In the genomic region with DNA sequence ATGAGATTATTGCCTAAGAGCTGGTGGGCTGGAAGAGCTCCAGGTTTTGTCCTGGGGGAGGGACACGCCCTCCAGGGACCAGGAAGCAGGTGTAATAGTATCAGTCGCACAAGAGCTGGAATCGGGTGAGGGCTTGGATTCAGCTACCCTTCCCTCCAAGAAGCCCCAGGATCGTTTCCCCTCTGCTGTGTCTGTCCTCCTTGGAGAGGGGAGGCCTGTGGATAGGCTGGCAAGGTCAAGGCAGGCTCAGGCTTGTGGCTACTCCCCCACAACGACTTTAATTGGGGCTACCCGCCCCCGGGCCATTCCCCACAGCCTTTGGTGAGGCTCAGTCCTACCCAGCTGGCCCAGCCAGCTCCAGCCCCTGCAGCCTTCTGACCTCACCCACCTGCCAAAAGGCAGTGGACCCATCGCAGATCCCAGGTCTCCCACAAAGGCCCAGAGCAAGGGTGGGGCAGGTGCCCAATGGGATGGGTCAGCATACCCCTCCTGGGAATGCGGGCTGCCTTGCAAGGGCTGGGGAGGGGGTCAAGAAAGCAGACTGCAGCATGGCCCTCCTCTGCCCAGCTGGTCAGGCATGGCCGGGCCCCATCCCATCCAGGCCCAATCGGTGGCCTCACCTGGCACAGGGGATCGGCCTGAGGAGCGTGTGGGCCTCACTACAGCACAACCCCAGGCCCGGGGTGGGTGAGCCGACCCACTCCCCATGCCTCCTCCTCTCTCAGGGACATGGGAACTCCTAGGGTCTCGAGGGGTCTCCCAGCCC, we compare ENCODE assay signal across 8 cellular contexts. TPM values are rescaled to one million over a fixed set of nuclear protein-coding genes. Genes with fewer than 3 reads are reported as not detected.
DNase-seq lines count a peak whose midpoint lies in the region; ATAC-seq lines count a peak whose summit lies in the region.

No MANE protein-coding gene starts in this region.

- peak overlapping the region; percentile 82 to 100 (median 96) for H3K4me3 ChIP-seq in BLaER1 treated with 17β-estradiol and CSF1 and Interleukin-3, amounts not matched to agents 10 nM and 100 nM
- peak overlapping the region; percentile 72 for H3K4me3 ChIP-seq in iPS-11a (ENCODE audit: low read depth, low read length)

- no peaks in the 10 kb centered on the region for H3K9me3 ChIP-seq in BLaER1 treated with 17β-estradiol and CSF1 and Interleukin-3, amounts not matched to agents 10 nM and 100 nM (replicated peaks in 1 of 11)

- H4K20me1 ChIP-seq in BLaER1 treated with 17β-estradiol and CSF1 and Interleukin-3, amounts not matched to agents 10 nM and 100 nM, result peaks cover 0 to 51% (median 32%) of the 10 kb centered on the region in 11 experiments; a peak in 14 of 22 replicates

- H3K36me3 Mint-ChIP-seq in IgD-negative memory B cell, result peaks cover 2% of the 10 kb centered on the region
- H3K36me3 Mint-ChIP-seq in activated naive CD8-positive, alpha-beta T cell treated with anti-CD3 and anti-CD28 coated beads, Interleukin-2, amount 50 U/mL, for 24 hours (ENCODE audit: low read depth), result no peaks in the 10 kb centered on the region
- H3K36me3 Mint-ChIP-seq in stimulated activated effector memory CD8-positive, alpha-beta T cell treated with anti-CD3 and anti-CD28 coated beads, Interleukin-12 subunit alpha, Interleukin-12 subunit beta, amount 100 ng/mL, for 72 hours, result peaks cover 18% of the 10 kb centered on the region

- peaks cover 6 to 55% (median 31%) of the 10 kb centered on the region in 11 experiments; a peak in 20 of 22 replicates for H3K36me3 ChIP-seq in BLaER1 treated with 17β-estradiol and CSF1 and Interleukin-3, amounts not matched to agents 10 nM and 100 nM

- peak overlapping the region in 2 of 3 donors; percentile 65 to 88 for H3K27ac Mint-ChIP-seq in IgD-negative memory B cell
- H3K27ac Mint-ChIP-seq in activated naive CD8-positive, alpha-beta T cell treated with anti-CD3 and anti-CD28 coated beads, Interleukin-2, amount 50 U/mL, for 24 hours, result no peak overlapping the region
- peak overlapping the region; percentile 85 for H3K27ac Mint-ChIP-seq in stimulated activated effector memory CD8-positive, alpha-beta T cell treated with anti-CD3 and anti-CD28 coated beads, Interleukin-12 subunit alpha, Interleukin-12 subunit beta, amount 100 ng/mL, for 72 hours

- H3K27me3 ChIP-seq in BLaER1 treated with 17β-estradiol and CSF1 and Interleukin-3, amounts not matched to agents 10 nM and 100 nM, result no peaks in the 10 kb centered on the region

- peak overlapping the region; percentile 62 to 86 (median 83) for H3K4me3 Mint-ChIP-seq in IgD-negative memory B cell
- peak overlapping the region; percentile 61 for H3K4me3 Mint-ChIP-seq in activated naive CD8-positive, alpha-beta T cell treated with anti-CD3 and anti-CD28 coated beads, Interleukin-2, amount 50 U/mL, for 24 hours
- H3K4me3 Mint-ChIP-seq in stimulated activated effector memory CD8-positive, alpha-beta T cell treated with anti-CD3 and anti-CD28 coated beads, Interleukin-12 subunit alpha, Interleukin-12 subunit beta, amount 100 ng/mL, for 72 hours, result peak overlapping the region; percentile 89

- ATAC-seq in activated naive CD8-positive, alpha-beta T cell treated with anti-CD3 and anti-CD28 coated beads, Interleukin-2, amount 50 U/mL, for 24 hours, result no peak
- ATAC-seq in stimulated activated effector memory CD8-positive, alpha-beta T cell treated with anti-CD3 and anti-CD28 coated beads, Interleukin-12 subunit alpha, Interleukin-12 subunit beta, amount 100 ng/mL, for 72 hours, result no peak
- no peak for ATAC-seq in GM18868 (IDR thresholded peaks at IDR 0.05; ENCODE audit: unreplicated experiment)

- H3K27ac ChIP-seq in BLaER1 treated with 17β-estradiol and CSF1 and Interleukin-3, amounts not matched to agents 10 nM and 100 nM, result peak overlapping the region; percentile 72 to 97 (median 90); a peak in 21 of 22 replicates

- peaks cover 61 to 80% (median 74%) of the 10 kb centered on the region in 10 experiments for H3K4me1 ChIP-seq in BLaER1 treated with 17β-estradiol and CSF1 and Interleukin-3, amounts not matched to agents 10 nM and 100 nM

- H3K9ac ChIP-seq in BLaER1 treated with 17β-estradiol and CSF1 and Interleukin-3, amounts not matched to agents 10 nM and 100 nM, result peak overlapping the region; percentile 84 to 97 (median 88)

- no peaks in the 10 kb centered on the region for H3K27me3 Mint-ChIP-seq in IgD-negative memory B cell
- no peaks in the 10 kb centered on the region for H3K27me3 Mint-ChIP-seq in activated naive CD8-positive, alpha-beta T cell treated with anti-CD3 and anti-CD28 coated beads, Interleukin-2, amount 50 U/mL, for 24 hours

- H3K4me2 ChIP-seq in BLaER1 treated with 17β-estradiol and CSF1 and Interleukin-3, amounts not matched to agents 10 nM and 100 nM, result peak overlapping the region; percentile 94 to 100 (median 100)

- no peak for DNase-seq in activated naive CD8-positive, alpha-beta T cell treated with anti-CD3 and anti-CD28 coated beads, Interleukin-2, amount 50 U/mL, for 24 hours
- no peak for DNase-seq in stimulated activated effector memory CD8-positive, alpha-beta T cell treated with anti-CD3 and anti-CD28 coated beads, Interleukin-12 subunit alpha, Interleukin-12 subunit beta, amount 100 ng/mL, for 72 hours (ENCODE audit: low spot score in 2 of 2)
- DNase-seq in amygdala (lab: John Stamatoyannopoulos, UW), result no peak
- no peak for DNase-seq in stimulated activated naive CD4-positive, alpha-beta T cell (lab: John Stamatoyannopoulos, UW)

- H3K4me1 Mint-ChIP-seq in IgD-negative memory B cell, result peaks cover 0 to 9% (median 6%) of the 10 kb centered on the region in 3 donors
- peaks cover 36% of the 10 kb centered on the region for H3K4me1 Mint-ChIP-seq in activated naive CD8-positive, alpha-beta T cell treated with anti-CD3 and anti-CD28 coated beads, Interleukin-2, amount 50 U/mL, for 24 hours
- peaks cover 37% of the 10 kb centered on the region for H3K4me1 Mint-ChIP-seq in stimulated activated effector memory CD8-positive, alpha-beta T cell treated with anti-CD3 and anti-CD28 coated beads, Interleukin-12 subunit alpha, Interleukin-12 subunit beta, amount 100 ng/mL, for 72 hours

- no peaks in the 10 kb centered on the region for H3K9me3 Mint-ChIP-seq in IgD-negative memory B cell
- no peaks in the 10 kb centered on the region for H3K9me3 Mint-ChIP-seq in activated naive CD8-positive, alpha-beta T cell treated with anti-CD3 and anti-CD28 coated beads, Interleukin-2, amount 50 U/mL, for 24 hours
- no peaks in the 10 kb centered on the region for H3K9me3 Mint-ChIP-seq in stimulated activated effector memory CD8-positive, alpha-beta T cell treated with anti-CD3 and anti-CD28 coated beads, Interleukin-12 subunit alpha, Interleukin-12 subunit beta, amount 100 ng/mL, for 72 hours

RNA-seq across cellular contexts. Expression of a gene that starts 1.0 kb away (rescaled TPM):
- 78.7 TPM for polyA plus RNA-seq in IgD-negative memory B cell

RNA-seq across cellular contexts. Expression of a gene that starts 12.3 kb away (rescaled TPM):
- polyA plus RNA-seq in IgD-negative memory B cell, result 0.06 TPM
